In the genomic region with DNA sequence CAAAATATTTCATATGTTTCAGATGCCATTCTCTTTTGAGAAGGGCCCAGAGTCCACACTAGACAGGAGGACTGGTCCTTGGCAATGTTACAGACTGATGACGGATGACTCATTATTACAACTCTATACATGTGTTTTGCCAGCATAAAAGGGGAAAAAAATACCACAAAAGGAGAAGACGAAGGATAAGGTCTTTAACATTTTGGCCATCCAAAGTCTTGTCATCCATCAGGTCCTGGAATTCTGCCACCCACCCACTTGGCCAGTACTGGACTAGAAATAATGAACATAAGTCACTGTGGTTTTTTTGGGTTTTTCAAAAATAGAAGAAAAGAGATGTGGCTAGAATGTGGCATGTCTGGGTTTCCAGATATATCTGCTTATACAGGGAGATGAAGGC, we compare ENCODE assay signal across 17 cellular contexts. TPM values are rescaled to one million over a fixed set of nuclear protein-coding genes. Genes with fewer than 3 reads are reported as not detected.
DNase-seq lines count a peak whose midpoint lies in the region; ATAC-seq, FAIRE-seq and TF ChIP-seq lines count a peak whose summit lies in the region.
"Had no signal": no experiment of that assay in that cellular context is flagged by ENCODE, and none has a peak within 500 bp of the region (broad histone marks: within the 10 kb centered on the region; RNA-seq: fewer than 3 reads in every experiment).

No MANE protein-coding gene starts in this region.

- 86 to 89% methylated on average over 2 of the region's 2 CpGs for WGBS in sigmoid colon, 2 donors

- no peak for FAIRE-seq in HTR-8/SVneo (lab: Jason Lieb, UNC)

- DNase-seq in AG09319 (ENCODE audit: extremely low read depth, low read depth) (peak; percentile 4), HTR-8/SVneo (ENCODE audit: insufficient read length, low spot score) (peak; percentile 53), adipocyte (ENCODE audit: low read depth) (peak; percentile 50), foreskin fibroblast (peak; percentile 25 to 41), sigmoid colon (no peak), ecto neural progenitor cell (ENCODE audit: low spot score) (no peak)
- DNase-seq in stimulated activated CD4-positive, alpha-beta T cell treated with anti-CD3 and anti-CD28 coated beads, Interleukin-4, amount 100 ng/mL, for 24 hours = no peak
- DNase-seq: activated naive CD4-positive, alpha-beta T cell treated with Interleukin-2 at 50 U/mL for 16 hours; BE2C; DMS79 treated with DMSO at 0.1 percent for 48 hours; esophagus squamous epithelium; NCI-H1105; NCI-H510A treated with DMSO at 0.1 percent for 48 hours; stimulated activated CD4-positive, alpha-beta T cell treated with anti-CD3 and anti-CD28 coated beads, Interleukin-1b, Interleukin-23, amount 100 ng/mL, for 48 hours; upper lobe of right lung had no signal

- no peak overlapping the region for H3K27ac ChIP-seq in sigmoid colon
- H3K27ac ChIP-seq: esophagus squamous epithelium, upper lobe of right lung had no signal

- H3K27me3 ChIP-seq in adipocyte (replicated peaks; ENCODE audit: control insufficient read depth, insufficient read depth, low read length) (no peaks in the 10 kb centered on the region), sigmoid colon (no peaks in the 10 kb centered on the region)
- H3K27me3 ChIP-seq: BE2C, esophagus squamous epithelium, upper lobe of right lung had no signal

- no peak overlapping the region for H3K9ac ChIP-seq in adipocyte (ENCODE audit: low read length)

- H3K36me3 ChIP-seq in adipocyte (ENCODE audit: control insufficient read depth, insufficient read depth, low read length, severe bottlenecking) (no peaks in the 10 kb centered on the region), sigmoid colon (no peaks in the 10 kb centered on the region)
- H3K36me3 ChIP-seq: BE2C, esophagus squamous epithelium, upper lobe of right lung had no signal

- no peak for ATAC-seq in GM18502 (IDR thresholded peaks at IDR 0.05; ENCODE audit: poor library complexity, unreplicated experiment)
- ATAC-seq: GM23338, upper lobe of right lung had no signal

- H3K9me3 ChIP-seq in adipocyte (ENCODE audit: control insufficient read depth, low read length) (no peaks in the 10 kb centered on the region), sigmoid colon (no peaks in the 10 kb centered on the region)
- H3K9me3 ChIP-seq: BE2C, esophagus squamous epithelium, upper lobe of right lung had no signal

- intact Hi-C loops in sigmoid colon (cut with DNase I) = no loop called here

- TF ChIP-seq CTCF in AG09319 (IDR thresholded peaks at IDR 0.05; ENCODE audit: low read depth, low read length) (no peak), foreskin fibroblast (IDR thresholded peaks at IDR 0.05; ENCODE audit: low read depth, low read length) (no peak), sigmoid colon (IDR thresholded peaks at IDR 0.05) (no peak)

- TF ChIP-seq POLR2A in sigmoid colon (IDR thresholded peaks at IDR 0.05) = no peak

- TF ChIP-seq EP300 in sigmoid colon (IDR thresholded peaks at IDR 0.05) = no peak

- H3K4me3 ChIP-seq in adipocyte (ENCODE audit: low read length) (no peak overlapping the region), foreskin fibroblast (ENCODE audit: low read depth in 1 of 2, low read length in 2 of 2) (no peak overlapping the region), sigmoid colon (no peak overlapping the region)
- H3K4me3 ChIP-seq: esophagus squamous epithelium, GM23338, upper lobe of right lung had no signal

- H3K4me1 ChIP-seq in adipocyte (ENCODE audit: control insufficient read depth, insufficient read depth, low read length) (no peaks in the 10 kb centered on the region), sigmoid colon (no peaks in the 10 kb centered on the region)
- H3K4me1 ChIP-seq: BE2C, esophagus squamous epithelium, upper lobe of right lung had no signal

RNA-seq across cellular contexts. Expression of gene BDNF, which starts 57.7 kb away (rescaled TPM):
- 1 to 10 TPM in 2 of 4 donors, under 1 TPM in 2; 0.36 to 1.1 (median 0.79) TPM for total RNA-seq in sigmoid colon
- polyA plus RNA-seq in sigmoid colon = under 1 TPM in 1 of 3 donors, not detected in 2; 0.10 TPM

Comparison
In these comparisons a context has a peak if more than half of its experiments do, and no peak if none do; other contexts are left out.
1. DNase-seq: peak in AG09319 (single experiment), HTR-8/SVneo (single experiment), adipocyte (single experiment) and foreskin fibroblast (2 of 2); none in sigmoid colon (single experiment), stimulated activated CD4-positive, alpha-beta T cell treated with anti-CD3 and anti-CD28 coated beads, Interleukin-4, amount 100 ng/mL, for 24 hours (single experiment) and ecto neural progenitor cell (single experiment).